ENCODE assay signal across 8 cellular contexts in the genomic region with DNA sequence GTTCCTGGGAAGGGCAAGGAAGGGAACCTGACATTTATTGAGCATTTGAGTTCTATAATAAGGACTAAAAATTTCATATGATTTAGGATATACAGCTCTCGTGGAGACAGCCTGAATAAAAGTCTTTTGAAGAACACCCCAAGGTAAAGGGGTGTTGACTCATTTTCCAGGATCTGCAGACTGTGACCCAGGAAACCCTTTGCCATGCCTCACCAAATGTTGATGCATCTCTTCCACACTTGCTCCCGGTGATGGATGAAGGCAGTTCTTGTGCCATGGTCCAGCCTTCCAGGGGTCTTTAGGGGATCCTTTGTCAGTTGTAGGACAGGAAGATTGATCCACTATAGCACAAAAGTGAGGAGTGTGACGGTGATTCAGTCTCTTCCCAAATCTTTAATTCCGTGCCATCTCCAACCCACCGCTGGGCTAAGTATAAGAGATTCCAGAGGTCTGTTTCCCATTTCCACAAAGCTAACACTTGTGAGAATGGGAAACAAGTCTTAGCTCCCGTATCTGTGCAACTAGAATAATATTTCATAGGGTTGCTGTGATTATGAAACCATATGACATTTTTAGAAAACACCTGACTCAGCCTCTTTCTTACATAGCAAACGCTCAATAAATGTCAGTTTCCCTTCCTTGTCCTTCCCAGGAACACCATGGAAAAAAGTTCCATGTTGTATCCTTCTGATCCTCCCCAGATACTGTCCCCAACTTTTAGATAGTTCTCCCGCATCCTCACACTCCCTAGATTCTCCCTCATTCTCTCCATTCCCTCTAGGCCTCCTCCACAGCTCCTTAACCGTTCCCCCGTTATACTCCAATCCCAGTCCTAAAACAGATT. TPM values are rescaled to one million over a fixed set of nuclear protein-coding genes. Genes with fewer than 3 reads are reported as not detected.
A peak's percentile ranks its signal among the peaks of the same experiment; 100 is the strongest.
DNase-seq lines count a peak whose midpoint lies in the region; ATAC-seq, FAIRE-seq and TF ChIP-seq lines count a peak whose summit lies in the region.

No MANE protein-coding gene starts in this region.

- no peak for DNase-seq in activated CD8-positive, alpha-beta memory T cell treated with anti-CD3 and anti-CD28 coated beads, Interleukin-2, amount 10 ng/mL, durations not matched to agents 7 days and 5 days
- no peak for DNase-seq in activated CD8-positive, alpha-beta memory T cell treated with anti-CD3 and anti-CD28 coated beads, Interleukin-2, amount 50 U/mL, for 48 hours
- DNase-seq in astrocyte (ENCODE audit: low read depth) (no peak), left lung (no peak), KBM-7 (no peak), frontal cortex (ENCODE audit: low spot score in 2 of 2) (no peak), medulla oblongata (ENCODE audit: extremely low spot score) (no peak)

- no peak for FAIRE-seq in astrocyte (lab: Jason Lieb, UNC)
- FAIRE-seq in frontal cortex (lab: Jason Lieb, UNC) = no peak

- 53% methylated on average over 10 of the region's 10 CpGs for WGBS in thymus

- intact Hi-C loops in left lung (cut with DNase I) = loop anchor here in 1 of 2 donors (10.0 kb wide), 1 partner anchor 184 kb away; a partner anchor contains a TSS

- no peak for ATAC-seq in activated CD8-positive, alpha-beta memory T cell treated with anti-CD3 and anti-CD28 coated beads, Interleukin-2, amount 10 ng/mL, durations not matched to agents 7 days and 5 days
- ATAC-seq in left lung = no peak

- in situ Hi-C loops in KBM-7 (cut with MboI; ENCODE audit: low pct_unique_long_range_greater_than_20kb, low sequenced_read_pairs) = no loop called here

- peaks cover 37% of the 10 kb centered on the region for H3K4me1 Mint-ChIP-seq in activated CD8-positive, alpha-beta memory T cell treated with anti-CD3 and anti-CD28 coated beads, Interleukin-2, amount 10 ng/mL, durations not matched to agents 7 days and 5 days
- H3K4me1 Mint-ChIP-seq in astrocyte (ENCODE audit: low read depth, unreplicated experiment) = peaks cover 14% of the 10 kb centered on the region

- peak overlapping the region; percentile 92 for H3K4me3 Mint-ChIP-seq in activated CD8-positive, alpha-beta memory T cell treated with anti-CD3 and anti-CD28 coated beads, Interleukin-2, amount 10 ng/mL, durations not matched to agents 7 days and 5 days
- H3K4me3 Mint-ChIP-seq in astrocyte (ENCODE audit: unreplicated experiment) = peak overlapping the region; percentile 95

- H3K4me1 ChIP-seq in astrocyte (ENCODE audit: insufficient read depth, low read length) (peaks cover 20% of the 10 kb centered on the region), left lung (peaks cover 17 to 40% of the 10 kb centered on the region in 2 donors), thymus (ENCODE audit: control insufficient read depth, insufficient read depth, low read length) (peaks cover 17% of the 10 kb centered on the region)

- TF ChIP-seq CTCF in astrocyte (IDR thresholded peaks at IDR 0.05; ENCODE audit: insufficient read depth, low read depth, low read length) (no peak), left lung (IDR thresholded peaks at IDR 0.05) (no peak)

- H3K27me3 Mint-ChIP-seq in activated CD8-positive, alpha-beta memory T cell treated with anti-CD3 and anti-CD28 coated beads, Interleukin-2, amount 10 ng/mL, durations not matched to agents 7 days and 5 days = no peaks in the 10 kb centered on the region
- peaks cover 2% of the 10 kb centered on the region for H3K27me3 Mint-ChIP-seq in astrocyte (ENCODE audit: low read depth, unreplicated experiment)

- peak overlapping the region; percentile 89 for H3K4me3 ChIP-seq in astrocyte (ENCODE audit: insufficient read depth, low read depth, low read length)
- H3K4me3 ChIP-seq in left lung = peak overlapping the region; percentile 55 to 65
- H3K4me3 ChIP-seq in thymus (ENCODE audit: low read length) = peak overlapping the region; percentile 64

- H3K4me2 ChIP-seq in astrocyte (ENCODE audit: low read length) = peak overlapping the region; percentile 90

- peaks cover 15% of the 10 kb centered on the region for H3K36me3 Mint-ChIP-seq in activated CD8-positive, alpha-beta memory T cell treated with anti-CD3 and anti-CD28 coated beads, Interleukin-2, amount 10 ng/mL, durations not matched to agents 7 days and 5 days
- peaks cover 3% of the 10 kb centered on the region for H3K36me3 Mint-ChIP-seq in astrocyte (ENCODE audit: low read depth, unreplicated experiment)

- peaks cover 10% of the 10 kb centered on the region for H3K79me2 ChIP-seq in astrocyte (ENCODE audit: insufficient read depth, low read length)

- no peaks in the 10 kb centered on the region for H4K20me1 ChIP-seq in astrocyte (ENCODE audit: insufficient read depth, low read length)

- peak overlapping the region; percentile 97 for H2AFZ ChIP-seq in astrocyte (ENCODE audit: low read depth, low read length)

- CTCF ChIA-PET in activated CD8-positive, alpha-beta memory T cell treated with anti-CD3 and anti-CD28 coated beads, Interleukin-2, amount 10 ng/mL, durations not matched to agents 7 days and 5 days (lab: Charles Lee) = interaction anchor here (0.6 to 12.8 kb wide), 73 partner anchors 9 to 355 kb away, joined by 3 to 232 read pairs (median 5); a partner anchor contains a TSS

- peak overlapping the region; percentile 88 for H3K9ac ChIP-seq in astrocyte (ENCODE audit: low read length)

- H3K9me3 ChIP-seq in astrocyte (ENCODE audit: insufficient read depth, low read depth, low read length) = no peaks in the 10 kb centered on the region
- H3K9me3 ChIP-seq in left lung = no peaks in the 10 kb centered on the region
- no peaks in the 10 kb centered on the region for H3K9me3 ChIP-seq in thymus (ENCODE audit: control insufficient read depth)

- H3K9me3 Mint-ChIP-seq in activated CD8-positive, alpha-beta memory T cell treated with anti-CD3 and anti-CD28 coated beads, Interleukin-2, amount 10 ng/mL, durations not matched to agents 7 days and 5 days (ENCODE audit: low read depth) = no peaks in the 10 kb centered on the region
- H3K9me3 Mint-ChIP-seq in astrocyte (ENCODE audit: unreplicated experiment) = no peaks in the 10 kb centered on the region

- H3K36me3 ChIP-seq in astrocyte (ENCODE audit: insufficient read depth, low read length) = peaks cover 9% of the 10 kb centered on the region
- peaks cover 0 to 36% of the 10 kb centered on the region in 2 donors for H3K36me3 ChIP-seq in left lung
- peaks cover 14% of the 10 kb centered on the region for H3K36me3 ChIP-seq in thymus (ENCODE audit: control insufficient read depth, insufficient read depth)

- H3K27ac Mint-ChIP-seq in activated CD8-positive, alpha-beta memory T cell treated with anti-CD3 and anti-CD28 coated beads, Interleukin-2, amount 10 ng/mL, durations not matched to agents 7 days and 5 days = peak overlapping the region; percentile 97
- peak overlapping the region; percentile 99 for H3K27ac Mint-ChIP-seq in astrocyte (ENCODE audit: unreplicated experiment)

- H3K27ac ChIP-seq in astrocyte (ENCODE audit: low read depth, low read length) (peak overlapping the region; percentile 85), left lung (peak overlapping the region; percentile 91 to 97), thymus (ENCODE audit: low read depth) (peak overlapping the region; percentile 78)

- H3K27me3 ChIP-seq in astrocyte (ENCODE audit: insufficient read depth, low read length) (no peaks in the 10 kb centered on the region), left lung (peaks cover 0 to 4% of the 10 kb centered on the region in 2 donors), thymus (ENCODE audit: control insufficient read depth, insufficient read depth) (no peaks in the 10 kb centered on the region)

RNA-seq across cellular contexts. Expression of a gene that starts 0.8 kb away (rescaled TPM):
- total RNA-seq in activated CD8-positive, alpha-beta memory T cell treated with anti-CD3 and anti-CD28 coated beads, Interleukin-2, amount 10 ng/mL, durations not matched to agents 7 days and 5 days = 10 to 100 TPM; 60.9 to 61.7 TPM
- 40.8 and 44.4 TPM in 2 replicates for total RNA-seq in astrocyte
- total RNA-seq in left lung = 10 to 100 TPM; 44.0 to 51.2 TPM
- 53.3 TPM for polyA plus RNA-seq in thymus
- 34.2 TPM for total RNA-seq in frontal cortex

RNA-seq across cellular contexts. Expression of a gene that starts 15.6 kb away (rescaled TPM):
- not detected for total RNA-seq in activated CD8-positive, alpha-beta memory T cell treated with anti-CD3 and anti-CD28 coated beads, Interleukin-2, amount 10 ng/mL, durations not matched to agents 7 days and 5 days
- total RNA-seq in astrocyte = not detected in 2 replicates
- total RNA-seq in left lung = under 1 TPM in 1 of 2 donors, not detected in 1; 0.64 TPM
- 0.02 TPM for polyA plus RNA-seq in thymus
- under 0.01 TPM for total RNA-seq in frontal cortex

RNA-seq across cellular contexts. Expression of a gene that starts 21.1 kb away (rescaled TPM):
- 10 to 100 TPM; 51.7 to 65.5 TPM for total RNA-seq in activated CD8-positive, alpha-beta memory T cell treated with anti-CD3 and anti-CD28 coated beads, Interleukin-2, amount 10 ng/mL, durations not matched to agents 7 days and 5 days
- total RNA-seq in astrocyte (37.8 and 40.9 TPM in 2 replicates), left lung (10 to 100 TPM; 27.7 to 45.2 TPM), frontal cortex (45.7 TPM)
- 57.9 TPM for polyA plus RNA-seq in thymus

RNA-seq across cellular contexts. Expression of a gene that starts 25.2 kb away (rescaled TPM):
- 100 to 1,000 TPM; 283 to 298 TPM for total RNA-seq in activated CD8-positive, alpha-beta memory T cell treated with anti-CD3 and anti-CD28 coated beads, Interleukin-2, amount 10 ng/mL, durations not matched to agents 7 days and 5 days
- total RNA-seq in astrocyte (279 and 281 TPM in 2 replicates), left lung (100 to 1,000 TPM; 321 to 370 TPM), frontal cortex (538 TPM)
- 1,604 TPM for polyA plus RNA-seq in thymus

RNA-seq across cellular contexts. Expression of a gene that starts 52.5 kb away (rescaled TPM):
- total RNA-seq in activated CD8-positive, alpha-beta memory T cell treated with anti-CD3 and anti-CD28 coated beads, Interleukin-2, amount 10 ng/mL, durations not matched to agents 7 days and 5 days = 100 to 1,000 TPM in 1 of 2 experiments, 10 to 100 TPM in 1; 99.0 to 137 TPM
- 1.2 and 2.0 TPM in 2 replicates for total RNA-seq in astrocyte
- 1 to 10 TPM; 2.8 to 4.1 TPM for total RNA-seq in left lung
- polyA plus RNA-seq in thymus = 1.7 TPM
- 1.2 TPM for total RNA-seq in frontal cortex
